9 cellular contexts compared by ENCODE assay signal in genomic region chr6:1612386-1612893, GRCh38. TPM values are rescaled to one million over a fixed set of nuclear protein-coding genes. Genes with fewer than 3 reads are reported as not detected.
DNase-seq lines count a peak whose midpoint lies in the region; ATAC-seq and TF ChIP-seq lines count a peak whose summit lies in the region.
"Had no signal": no experiment of that assay in that cellular context is flagged by ENCODE, and none has a peak within 500 bp of the region (broad histone marks: within the 10 kb centered on the region; RNA-seq: fewer than 3 reads in every experiment).

No MANE protein-coding gene starts in this region.

- peaks cover 29% of the 10 kb centered on the region for H3K4me1 Mint-ChIP-seq in activated CD4-positive, alpha-beta memory T cell treated with anti-CD3 and anti-CD28 coated beads, Interleukin-2, amount 10 ng/mL, durations not matched to agents 7 days and 5 days
- peaks cover 19 to 27% of the 10 kb centered on the region in 2 donors for H3K4me1 Mint-ChIP-seq in stimulated activated naive B cell treated with anti-CD40 and anti-IgM and Interleukin-4, amounts not matched to agents 10 μg/mL and 1 μg/mL and 100 μg/mL, for 72 hours

- ATAC-seq in gastroesophageal sphincter, result no peak
- ATAC-seq in stimulated activated naive B cell treated with anti-CD40 and anti-IgM and Interleukin-4, amounts not matched to agents 10 μg/mL and 1 μg/mL and 100 μg/mL, for 72 hours (replicated peaks), result no peak
- no peak for ATAC-seq in HG03039 (IDR thresholded peaks at IDR 0.05; ENCODE audit: unreplicated experiment)

- WGBS in gastroesophageal sphincter (ENCODE audit: low coverage in 1 of 2), 2 donors, result 44 to 45% methylated on average over 7 to 8 of the region's 8 CpGs

- H3K36me3 ChIP-seq in gastroesophageal sphincter (no peaks in the 10 kb centered on the region), WERI-Rb-1 (no peaks in the 10 kb centered on the region)

- H3K4me3 Mint-ChIP-seq in activated CD4-positive, alpha-beta memory T cell treated with anti-CD3 and anti-CD28 coated beads, Interleukin-2, amount 10 ng/mL, durations not matched to agents 7 days and 5 days, result peak overlapping the region; percentile 68
- H3K4me3 Mint-ChIP-seq in stimulated activated naive B cell treated with anti-CD40 and anti-IgM and Interleukin-4, amounts not matched to agents 10 μg/mL and 1 μg/mL and 100 μg/mL, for 72 hours, result peak overlapping the region; percentile 76 to 80

- TF ChIP-seq POLR2A in gastroesophageal sphincter (IDR thresholded peaks at IDR 0.05), result no peak

- H3K36me3 Mint-ChIP-seq in activated CD4-positive, alpha-beta memory T cell treated with anti-CD3 and anti-CD28 coated beads, Interleukin-2, amount 10 ng/mL, durations not matched to agents 7 days and 5 days (ENCODE audit: low read depth), result peaks cover 7% of the 10 kb centered on the region
- H3K36me3 Mint-ChIP-seq in stimulated activated naive B cell treated with anti-CD40 and anti-IgM and Interleukin-4, amounts not matched to agents 10 μg/mL and 1 μg/mL and 100 μg/mL, for 72 hours, result peaks cover 2 to 5% of the 10 kb centered on the region in 2 donors

- peak overlapping the region in 3 of 4 donors; percentile 92 to 99 (median 96) for H3K27ac ChIP-seq in gastroesophageal sphincter
- no peak overlapping the region for H3K27ac ChIP-seq in WERI-Rb-1
- H3K27ac ChIP-seq: 22Rv1 had no signal

- POLR2A ChIA-PET in activated CD4-positive, alpha-beta memory T cell treated with anti-CD3 and anti-CD28 coated beads, Interleukin-2, amount 10 ng/mL, durations not matched to agents 7 days and 5 days (lab: Charles Lee), result interaction anchor here (0.7 to 1.5 kb wide), 2 partner anchors 12 to 88 kb away, joined by 3 read pairs; no protein-coding TSS in a partner anchor

- no peak for TF ChIP-seq EP300 in gastroesophageal sphincter (IDR thresholded peaks at IDR 0.05)

- H3K4me3 ChIP-seq in gastroesophageal sphincter (peak overlapping the region; percentile 51 to 71), WERI-Rb-1 (ENCODE audit: low read depth, low read length) (no peak overlapping the region)

- no peak for TF ChIP-seq CTCF in gastroesophageal sphincter (IDR thresholded peaks at IDR 0.05)
- no peak for TF ChIP-seq CTCF in WERI-Rb-1 (IDR thresholded peaks at IDR 0.05; ENCODE audit: low read depth, low read length)

- H3K9me3 ChIP-seq in gastroesophageal sphincter (no peaks in the 10 kb centered on the region), WERI-Rb-1 (ENCODE audit: severe bottlenecking) (no peaks in the 10 kb centered on the region)

- CTCF ChIA-PET in activated CD4-positive, alpha-beta memory T cell treated with anti-CD3 and anti-CD28 coated beads, Interleukin-2, amount 10 ng/mL, durations not matched to agents 7 days and 5 days (lab: Charles Lee), result interaction anchor here (0.5 to 3.5 kb wide), 5 partner anchors 16 to 1515 kb away, joined by 3 to 14 read pairs (median 4); no protein-coding TSS in a partner anchor

- H3K4me1 ChIP-seq in gastroesophageal sphincter, result peaks cover 0 to 64% (median 7%) of the 10 kb centered on the region in 3 donors

- peaks cover 86% of the 10 kb centered on the region for H3K27me3 ChIP-seq in gastroesophageal sphincter
- H3K27me3 ChIP-seq in WERI-Rb-1 (ENCODE audit: insufficient read depth, low read depth, severe bottlenecking), result peaks cover 48% of the 10 kb centered on the region

- peak overlapping the region; percentile 56 for H3K27ac Mint-ChIP-seq in activated CD4-positive, alpha-beta memory T cell treated with anti-CD3 and anti-CD28 coated beads, Interleukin-2, amount 10 ng/mL, durations not matched to agents 7 days and 5 days
- peak overlapping the region; percentile 91 for H3K27ac Mint-ChIP-seq in stimulated activated naive B cell treated with anti-CD40 and anti-IgM and Interleukin-4, amounts not matched to agents 10 μg/mL and 1 μg/mL and 100 μg/mL, for 72 hours

- H3K27me3 Mint-ChIP-seq in activated CD4-positive, alpha-beta memory T cell treated with anti-CD3 and anti-CD28 coated beads, Interleukin-2, amount 10 ng/mL, durations not matched to agents 7 days and 5 days, result peaks cover 64% of the 10 kb centered on the region
- peaks cover 34 to 45% of the 10 kb centered on the region in 2 donors for H3K27me3 Mint-ChIP-seq in stimulated activated naive B cell treated with anti-CD40 and anti-IgM and Interleukin-4, amounts not matched to agents 10 μg/mL and 1 μg/mL and 100 μg/mL, for 72 hours

- DNase-seq in NCI-H1092 treated with DMSO at 0.1 percent for 48 hours (lab: John Stamatoyannopoulos, UW) (peak; percentile 8), NCI-H1092 (lab: John Stamatoyannopoulos, UW) (no peak), WERI-Rb-1 (no peak), NOMO-1 (lab: John Stamatoyannopoulos, UW; ENCODE audit: unreplicated experiment in 2 of 2) (no peak)
- DNase-seq in activated CD4-positive, alpha-beta memory T cell treated with anti-CD3 and anti-CD28 coated beads, Interleukin-2, amount 10 ng/mL, durations not matched to agents 7 days and 5 days, result no peak
- no peak for DNase-seq in stimulated activated naive B cell treated with anti-CD40 and anti-IgM and Interleukin-4, amounts not matched to agents 10 μg/mL and 1 μg/mL and 100 μg/mL, for 72 hours

- H3K9me3 Mint-ChIP-seq in activated CD4-positive, alpha-beta memory T cell treated with anti-CD3 and anti-CD28 coated beads, Interleukin-2, amount 10 ng/mL, durations not matched to agents 7 days and 5 days, result no peaks in the 10 kb centered on the region
- H3K9me3 Mint-ChIP-seq in stimulated activated naive B cell treated with anti-CD40 and anti-IgM and Interleukin-4, amounts not matched to agents 10 μg/mL and 1 μg/mL and 100 μg/mL, for 72 hours, result no peaks in the 10 kb centered on the region

RNA-seq across cellular contexts. Expression of gene FOXC1, which starts 2.7 kb away (rescaled TPM):
- under 1 TPM in 1 of 2 experiments, not detected in 1; 0.08 TPM for total RNA-seq in activated CD4-positive, alpha-beta memory T cell treated with anti-CD3 and anti-CD28 coated beads, Interleukin-2, amount 10 ng/mL, durations not matched to agents 7 days and 5 days
- total RNA-seq in gastroesophageal sphincter, result 10 to 100 TPM in 2 of 4 donors, 1 to 10 TPM in 2; 3.1 to 16.9 (median 7.2) TPM
